8 cellular contexts compared by ENCODE assay signal in the genomic region with DNA sequence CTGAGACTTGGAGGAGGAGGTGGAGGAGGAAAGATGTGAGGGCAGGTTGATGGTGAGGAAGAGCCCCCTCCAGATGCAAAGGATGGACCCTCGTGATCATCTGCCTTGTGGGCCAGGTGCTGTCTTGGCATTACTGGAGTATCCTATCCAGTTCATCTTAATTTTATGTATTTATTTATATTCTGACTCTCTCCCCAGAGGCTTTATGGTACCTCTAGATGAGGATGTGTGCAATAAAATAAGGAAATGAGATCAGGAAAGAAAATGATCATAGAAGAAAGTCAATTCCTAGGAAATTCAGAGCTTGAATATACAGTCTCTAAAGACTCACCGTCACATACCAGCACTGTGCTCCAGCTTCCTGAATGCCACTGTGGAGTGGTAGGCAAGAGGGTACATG.
"Had no signal": no experiment of that assay in that cellular context is flagged by ENCODE, and none has a peak within 500 bp of the region (broad histone marks: within the 10 kb centered on the region; RNA-seq: fewer than 3 reads in every experiment).

No MANE protein-coding gene starts in this region.

- H3K27me3 Mint-ChIP-seq: IgD-negative memory B cell had no signal

- H3K27ac Mint-ChIP-seq: HFFc6 had no signal

- DNase-seq: GM23248, GOT3, H7, HFFc6, KBM-7 had no signal

- H3K9me3 Mint-ChIP-seq: HFFc6, IgD-negative memory B cell had no signal

- ATAC-seq: HCT116, HepG2 had no signal

- H3K4me3 Mint-ChIP-seq: HFFc6, IgD-negative memory B cell had no signal
